8 cellular contexts compared by ENCODE assay signal in the genomic region with DNA sequence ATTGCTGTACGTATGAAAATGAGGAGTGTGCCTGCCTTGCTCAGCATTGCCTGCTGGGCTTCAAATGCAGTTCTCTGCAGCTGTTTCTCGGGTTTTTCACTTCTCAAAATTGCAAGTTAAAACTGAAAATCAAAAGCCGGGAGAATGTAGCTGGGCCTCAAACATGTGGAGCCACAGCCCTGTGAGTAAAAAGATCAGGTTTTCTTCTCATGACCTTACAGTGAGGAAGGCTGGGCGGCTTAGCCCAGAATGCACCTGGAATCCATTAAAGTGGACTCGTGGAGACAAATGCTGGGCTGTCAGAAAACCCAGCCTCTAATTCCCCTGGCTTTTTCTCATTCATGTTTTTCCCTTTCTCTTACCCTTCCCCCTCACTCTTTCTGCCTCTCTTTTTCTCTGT. TPM values are rescaled to one million over a fixed set of nuclear protein-coding genes. Genes with fewer than 3 reads are reported as not detected.
DNase-seq lines count a peak whose midpoint lies in the region; ATAC-seq and TF ChIP-seq lines count a peak whose summit lies in the region.

No MANE protein-coding gene starts in this region.

- H3K9me3 ChIP-seq in HUES64 (ENCODE audit: insufficient read depth, low read depth, low read length) (no peaks in the 10 kb centered on the region), heart left ventricle (no peaks in the 10 kb centered on the region), aorta (ENCODE audit: control insufficient read depth, low read length) (no peaks in the 10 kb centered on the region)

- intact Hi-C loops in heart left ventricle (cut with DNase I) (no loop called here), aorta (cut with DNase I) (no loop called here)

- H3K9ac ChIP-seq in HUES64 (ENCODE audit: low read depth, low read length) = no peak overlapping the region

- ATAC-seq in GM21576 (IDR thresholded peaks at IDR 0.05; ENCODE audit: unreplicated experiment) (peak; percentile 63), heart left ventricle (peak in 3 of 4 donors; percentile 12 to 59 (median 21)), aorta (ENCODE audit: low FRiP score) (peak; percentile 49), foreskin keratinocyte (no peak)

- H3K27me3 ChIP-seq in HUES64 (ENCODE audit: insufficient read depth, low read length) (no peaks in the 10 kb centered on the region), heart left ventricle (no peaks in the 10 kb centered on the region), aorta (ENCODE audit: control insufficient read depth in 1 of 2, insufficient read depth in 2 of 2, low read length in 1 of 2) (no peaks in the 10 kb centered on the region), brain microvascular endothelial cell (replicated peaks) (no peaks in the 10 kb centered on the region), foreskin keratinocyte (no peaks in the 10 kb centered on the region)

- peaks cover 32% of the 10 kb centered on the region for H3K4me1 ChIP-seq in HUES64 (ENCODE audit: insufficient read depth, low read length)
- H3K4me1 ChIP-seq in heart left ventricle = peaks cover 0 to 72% (median 19%) of the 10 kb centered on the region in 12 donors
- H3K4me1 ChIP-seq in aorta (ENCODE audit: control insufficient read depth in 1 of 2, insufficient read depth in 2 of 2, low read length in 2 of 2) = peaks cover 3% of the 10 kb centered on the region in 2 donors
- H3K4me1 ChIP-seq in foreskin keratinocyte = peaks cover 12% of the 10 kb centered on the region

- H3K36me3 ChIP-seq in HUES64 (ENCODE audit: insufficient read depth, low read length) (peaks cover 12% of the 10 kb centered on the region), heart left ventricle (no peaks in the 10 kb centered on the region), aorta (ENCODE audit: control insufficient read depth in 1 of 2, insufficient read depth in 2 of 2, low read length in 1 of 2) (no peaks in the 10 kb centered on the region), brain microvascular endothelial cell (replicated peaks) (peaks cover 5% of the 10 kb centered on the region)

- H3K27ac ChIP-seq in HUES64 (ENCODE audit: low read depth, low read length) (peak overlapping the region; percentile 48; the same call in 1 of the 2 replicates), heart left ventricle (peak overlapping the region in 11 of 12 donors; percentile 1 to 76 (median 57)), aorta (ENCODE audit: low read depth in 1 of 2, low read length in 2 of 2) (peak overlapping the region; percentile 64 to 85), brain microvascular endothelial cell (no peak overlapping the region), foreskin keratinocyte (no peak overlapping the region)

- TF ChIP-seq CTCF in heart left ventricle (IDR thresholded peaks at IDR 0.05) = no peak
- TF ChIP-seq CTCF in brain microvascular endothelial cell (IDR thresholded peaks at IDR 0.05; ENCODE audit: low read depth, low read length, missing control alignments) = no peak
- TF ChIP-seq CTCF in foreskin keratinocyte (conservative IDR thresholded peaks at IDR 0.05) = no peak

- H3K4me3 ChIP-seq in HUES64 (ENCODE audit: low read length) (no peak overlapping the region), heart left ventricle (peak overlapping the region in 4 of 12 donors; percentile 15 to 30 (median 22)), aorta (ENCODE audit: low read length in 2 of 2) (peak overlapping the region in 1 of 2 donors; percentile 26), brain microvascular endothelial cell (ENCODE audit: low read depth, low read length) (no peak overlapping the region)

- TF ChIP-seq POLR2A in heart left ventricle (IDR thresholded peaks at IDR 0.05) = no peak

- in situ Hi-C loops in brain microvascular endothelial cell (cut with HindIII; ENCODE audit: low pct_ligation_motif_present, low sequenced_read_pairs) = no loop called here

- 68% methylated on average over 5 of the region's 5 CpGs for WGBS in HUES64
- WGBS in heart left ventricle, 4 donors = 46 to 64% (median 58%) methylated on average over 5 of the region's 5 CpGs
- 6 to 9% methylated on average over 5 of the region's 5 CpGs for WGBS in aorta, 2 donors

- DNase-seq in EL = peak; percentile 43
- DNase-seq in heart left ventricle = peak in 1 of 5 donors; percentile 26
- DNase-seq in aorta = no peak
- DNase-seq in activated effector memory CD4-positive, alpha-beta T cell treated with Interleukin-2 at 50 U/mL for 16 hours = no peak
- no peak for DNase-seq in brain microvascular endothelial cell
- DNase-seq in foreskin keratinocyte = no peak

RNA-seq across cellular contexts. Expression of a gene that starts 34.4 kb away (rescaled TPM):
- 25.0 TPM for polyA plus RNA-seq in HUES64 (2013, experiment 1 of 2)
- polyA plus RNA-seq in HUES64 (2013, experiment 2 of 2) = 25.0 TPM
- total RNA-seq in heart left ventricle (10 to 100 TPM in 8 of 9 donors, 1 to 10 TPM in 1; 9.7 to 37.3 (median 11.1) TPM), aorta (10 to 100 TPM; 49.8 to 96.7 TPM), foreskin keratinocyte (94.6 and 99.1 TPM in 2 replicates)
- polyA plus RNA-seq in heart left ventricle (1 to 10 TPM; 3.2 to 6.3 TPM), aorta (10 to 100 TPM in 1 of 2 donors, 1 to 10 TPM in 1; 8.5 to 15.9 TPM), foreskin keratinocyte (17.4 and 24.9 TPM in 2 replicates)

RNA-seq across cellular contexts. Expression of a gene that starts 56.0 kb away (rescaled TPM):
- polyA plus RNA-seq in HUES64 (2013, experiment 1 of 2) = 1.7 TPM
- 2.0 TPM for polyA plus RNA-seq in HUES64 (2013, experiment 2 of 2)
- total RNA-seq in heart left ventricle (10 to 100 TPM in 1 of 9 donors, 1 to 10 TPM in 2, under 1 TPM in 5, not detected in 1; 0.37 to 52.4 (median 0.67) TPM), aorta (1 to 10 TPM; 1.8 to 5.7 TPM), foreskin keratinocyte (3.0 and 3.2 TPM in 2 replicates)
- polyA plus RNA-seq in heart left ventricle (1 to 10 TPM; 1.3 to 1.8 TPM), aorta (10 to 100 TPM in 1 of 2 donors, under 1 TPM in 1; 0.82 to 18.7 TPM), foreskin keratinocyte (4.0 and 4.6 TPM in 2 replicates)

Comparison
In these comparisons a context has a peak if more than half of its experiments do, and no peak if none do; other contexts are left out.
1. H3K27ac ChIP-seq: peak in HUES64 (single experiment), heart left ventricle (11 of 12) and aorta (2 of 2); none in brain microvascular endothelial cell (single experiment) and foreskin keratinocyte (single experiment).